ENCODE assay signal across 23 cellular contexts in the genomic region with DNA sequence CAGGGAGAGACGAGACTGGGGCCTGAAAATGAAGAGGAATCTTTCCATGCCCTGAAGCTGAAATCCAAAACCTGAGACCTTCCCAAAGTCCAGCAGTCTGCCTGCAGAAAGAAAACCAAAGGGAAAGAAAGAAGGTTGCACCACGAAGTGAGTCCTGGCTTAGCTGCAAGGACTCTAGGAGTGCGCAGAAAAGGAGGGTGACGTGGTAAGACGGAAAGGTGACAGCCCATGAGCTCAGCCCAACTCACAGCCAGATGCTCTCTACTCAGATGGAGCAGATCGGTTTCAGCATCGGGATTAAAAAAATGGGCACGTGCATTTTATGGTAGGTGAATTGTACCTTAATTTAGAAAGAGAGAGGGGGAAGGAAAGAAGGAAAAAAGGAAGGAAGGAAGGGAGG.
A peak's percentile ranks its signal among the peaks of the same experiment; 100 is the strongest.
DNase-seq lines count a peak whose midpoint lies in the region; ATAC-seq, FAIRE-seq and TF ChIP-seq lines count a peak whose summit lies in the region.
"Had no signal": no experiment of that assay in that cellular context is flagged by ENCODE, and none has a peak within 500 bp of the region (broad histone marks: within the 10 kb centered on the region; RNA-seq: fewer than 3 reads in every experiment).

No MANE protein-coding gene starts in this region.

- ATAC-seq in left cardiac atrium (no peak), RWPE2 (ENCODE audit: low read depth) (no peak), foreskin keratinocyte (no peak), GM21619 (IDR thresholded peaks at IDR 0.05; ENCODE audit: unreplicated experiment) (no peak)
- ATAC-seq: gastroesophageal sphincter, K562 had no signal

- H3K27ac ChIP-seq in RWPE2 (ENCODE audit: poor library complexity, severe bottlenecking): peak overlapping the region; percentile 18
- peak overlapping the region; percentile 24 for H3K27ac ChIP-seq in foreskin keratinocyte
- H3K27ac ChIP-seq: gastroesophageal sphincter, thyroid gland had no signal

- peak; percentile 50 for DNase-seq in cardiac septum (ENCODE audit: low spot score)
- no peak for DNase-seq in left cardiac atrium
- no peak for DNase-seq in RWPE2 (ENCODE audit: low spot score)
- DNase-seq in foreskin keratinocyte: no peak
- DNase-seq in DMS114 treated with DMSO at 0.1 percent for 48 hours (lab: John Stamatoyannopoulos, UW; ENCODE audit: unreplicated experiment): no peak
- no peak for DNase-seq in RCC 7860 (ENCODE audit: low spot score)
- no peak for DNase-seq in GM10266 (ENCODE audit: extremely low spot score)
- DNase-seq: activated CD4-positive, alpha-beta T cell treated with anti-CD3 and anti-CD28 coated beads for 4 hours; activated CD8-positive, alpha-beta memory T cell treated with anti-CD3 and anti-CD28 coated beads, Interleukin-2, amount 50 U/mL, for 4 hours; activated gamma-delta T cell treated with Interleukin-2 at 50 U/mL for 16 hours; CD8-positive, alpha-beta memory T cell; central memory CD4-positive, alpha-beta T cell; NCI-H1694; NCI-H2171 treated with DMSO at 0.1 percent for 48 hours; NCI-H774; RPMI8226; stimulated activated CD4-positive, alpha-beta T cell treated with anti-CD3 and anti-CD28 coated beads, Interleukin-1b, Interleukin-23, amount 100 ng/mL, for 48 hours; stimulated activated naive CD4-positive, alpha-beta T cell treated with Interleukin-2 at 50 U/mL for 16 hours; thyroid gland had no signal

- H3K4me3 ChIP-seq in RWPE2 (ENCODE audit: severe bottlenecking): no peak overlapping the region
- H3K4me3 ChIP-seq: gastroesophageal sphincter, K562, thyroid gland had no signal

- no peak for FAIRE-seq in RCC 7860 (lab: Jason Lieb, UNC)
- FAIRE-seq: H1, K562 had no signal

- no peaks in the 10 kb centered on the region for H3K27me3 ChIP-seq in RWPE2 (ENCODE audit: insufficient read depth, poor library complexity, severe bottlenecking)
- H3K27me3 ChIP-seq in foreskin keratinocyte: no peaks in the 10 kb centered on the region
- H3K27me3 ChIP-seq: gastroesophageal sphincter, thyroid gland had no signal

- intact Hi-C loops in cardiac septum (cut with DNase I) (no loop called here), left cardiac atrium (cut with DNase I) (no loop called here)

- no peak for TF ChIP-seq CTCF in RWPE2 (IDR thresholded peaks at IDR 0.05; ENCODE audit: poor library complexity, severe bottlenecking)
- no peak for TF ChIP-seq CTCF in foreskin keratinocyte (conservative IDR thresholded peaks at IDR 0.05)
- TF ChIP-seq CTCF in GM10266 (IDR thresholded peaks at IDR 0.05; ENCODE audit: control insufficient read depth, insufficient read depth, low read depth, missing control alignments): no peak

- H3K4me1 ChIP-seq in RWPE2 (ENCODE audit: insufficient read depth, poor library complexity, severe bottlenecking) (peaks cover 19% of the 10 kb centered on the region), foreskin keratinocyte (peaks cover 13% of the 10 kb centered on the region)
- H3K4me1 ChIP-seq: thyroid gland had no signal

- H3K36me3 ChIP-seq in RWPE2 (ENCODE audit: low read depth): no peaks in the 10 kb centered on the region
- H3K36me3 ChIP-seq: gastroesophageal sphincter, thyroid gland had no signal

- H3K9me3 ChIP-seq in RWPE2 (ENCODE audit: severe bottlenecking): no peaks in the 10 kb centered on the region
- H3K9me3 ChIP-seq: gastroesophageal sphincter, thyroid gland had no signal
